In the genomic region with DNA sequence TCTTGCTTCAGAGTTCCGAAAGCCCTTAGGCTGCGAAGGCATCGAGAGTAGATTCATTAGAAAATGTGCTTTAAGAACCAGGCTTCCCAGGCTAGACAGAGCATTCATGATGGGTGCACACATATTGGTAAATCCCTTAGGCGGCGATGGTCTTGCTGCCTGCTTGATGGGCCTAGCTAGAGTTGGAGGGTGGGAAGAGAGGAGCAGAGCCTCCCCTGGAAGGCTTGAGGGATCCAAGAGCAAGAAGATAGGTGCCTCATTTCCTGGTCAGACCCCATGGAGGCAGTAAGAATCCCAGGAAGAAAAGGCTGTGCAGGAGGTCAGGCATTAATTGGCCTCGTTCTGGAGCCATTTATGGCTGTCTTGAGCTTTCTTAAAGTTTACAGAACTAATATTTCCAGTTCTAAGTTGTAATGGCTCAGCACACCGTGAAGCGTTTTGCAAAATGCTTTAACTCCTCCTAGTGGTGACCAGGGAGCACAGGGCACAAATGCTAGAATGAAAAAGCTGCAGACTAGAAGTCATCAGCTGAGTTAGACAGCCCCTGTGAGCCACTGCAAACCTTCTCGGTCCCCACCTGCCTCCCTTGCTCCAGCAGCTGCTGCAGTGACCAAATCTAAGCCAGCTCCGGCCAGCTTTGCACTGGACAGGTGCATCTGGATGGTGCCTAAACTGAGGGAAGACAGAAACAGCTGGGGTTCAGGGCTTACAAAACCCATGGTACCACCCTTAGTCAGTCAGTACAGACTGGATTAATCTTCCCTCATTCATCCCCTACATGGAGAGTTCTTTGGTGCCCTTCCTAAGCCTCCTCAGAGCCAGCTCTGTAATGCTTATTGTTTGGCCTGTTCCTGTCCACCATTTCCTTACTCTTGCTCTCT, we compare ENCODE assay signal across 8 cellular contexts. TPM values are rescaled to one million over a fixed set of nuclear protein-coding genes. Genes with fewer than 3 reads are reported as not detected.
DNase-seq lines count a peak whose midpoint lies in the region; ATAC-seq, FAIRE-seq and TF ChIP-seq lines count a peak whose summit lies in the region.

No MANE protein-coding gene starts in this region.

- intact Hi-C loops in body of pancreas (cut with DNase I) (no loop called here), testis (cut with DNase I; ENCODE audit: low total_unique reads) (no loop called here)

- peak; percentile 53 for FAIRE-seq in islet of Langerhans (lab: Jason Lieb, UNC)

- DNase-seq in AG08395 (ENCODE audit: low spot score) (peak; percentile 82), NCI-H524 treated with DMSO at 0.1 percent for 48 hours (lab: John Stamatoyannopoulos, UW) (peak; percentile 20), body of pancreas (peak; percentile 13 to 35 (median 29)), testis (peak; percentile 34)

- TF ChIP-seq POLR2A in body of pancreas (IDR thresholded peaks at IDR 0.05) (no peak), testis (IDR thresholded peaks at IDR 0.05) (no peak)

- H3K4me1 ChIP-seq in body of pancreas = peaks cover 13% of the 10 kb centered on the region
- peaks cover 4% of the 10 kb centered on the region for H3K4me1 ChIP-seq in testis

- H3K4me3 ChIP-seq in body of pancreas (no peak overlapping the region), testis (no peak overlapping the region)

- WGBS in body of pancreas, 2 donors = 52 to 53% methylated on average over 9 to 10 of the region's 10 CpGs
- WGBS in testis, 2 donors = 66 to 71% methylated on average over 10 of the region's 10 CpGs

- ATAC-seq in GM18502 (IDR thresholded peaks at IDR 0.05; ENCODE audit: poor library complexity, unreplicated experiment) (peak; percentile 84), HG02943 (IDR thresholded peaks at IDR 0.05; ENCODE audit: low read depth, unreplicated experiment) (peak; percentile 67), body of pancreas (peak; percentile 72), HG03135 (IDR thresholded peaks at IDR 0.05; ENCODE audit: unreplicated experiment) (no peak)

- H3K9me3 ChIP-seq in body of pancreas = no peaks in the 10 kb centered on the region
- H3K9me3 ChIP-seq in testis = no peaks in the 10 kb centered on the region

- no peaks in the 10 kb centered on the region for H3K36me3 ChIP-seq in body of pancreas (replicated peaks in 1 of 2; ENCODE audit: insufficient read depth in 1 of 2, low read depth in 2 of 2)
- no peaks in the 10 kb centered on the region for H3K36me3 ChIP-seq in testis (ENCODE audit: low read depth, missing control alignments)

- H3K27ac ChIP-seq in body of pancreas = no peak overlapping the region
- H3K27ac ChIP-seq in testis = no peak overlapping the region

- H3K27me3 ChIP-seq in body of pancreas (no peaks in the 10 kb centered on the region), testis (no peaks in the 10 kb centered on the region)

- TF ChIP-seq CTCF in body of pancreas (IDR thresholded peaks at IDR 0.05) = peak in 6 of 7 experiments; percentile 49 to 63 (median 56)
- TF ChIP-seq CTCF in testis (IDR thresholded peaks at IDR 0.05) = peak; percentile 49 to 66 (median 61)

RNA-seq across cellular contexts. Expression of a gene that starts 14.7 kb away (rescaled TPM):
- total RNA-seq in body of pancreas (not detected), testis (1 to 10 TPM in 1 of 2 donors, under 1 TPM in 1; 0.93 to 1.6 TPM)
- polyA plus RNA-seq in testis (ENCODE audit: insufficient read depth, low read depth, low replicate concordance) = 2.0 TPM

RNA-seq across cellular contexts. Expression of a gene that starts 33.6 kb away (rescaled TPM):
- total RNA-seq in body of pancreas = not detected
- not detected for total RNA-seq in testis
- not detected for polyA plus RNA-seq in testis (ENCODE audit: insufficient read depth, low read depth, low replicate concordance)

RNA-seq across cellular contexts. Expression of a gene that starts 38.0 kb away (rescaled TPM):
- 1 to 10 TPM; 5.4 to 7.3 TPM for total RNA-seq in body of pancreas
- total RNA-seq in testis = 10 to 100 TPM in 1 of 2 donors, 1 to 10 TPM in 1; 6.9 to 12.6 TPM
- polyA plus RNA-seq in testis (ENCODE audit: insufficient read depth, low read depth, low replicate concordance) = 12.1 TPM

Comparison
In these comparisons a context has a peak if more than half of its experiments do, and no peak if none do; other contexts are left out.
1. DNase-seq: peak in every context shown above with its lines; median percentile 82 in AG08395; 34 in testis; 29 in body of pancreas; 20 in NCI-H524 treated with DMSO at 0.1 percent for 48 hours.